Comparison of ENCODE assay signal across 3 cellular contexts in the genomic region with DNA sequence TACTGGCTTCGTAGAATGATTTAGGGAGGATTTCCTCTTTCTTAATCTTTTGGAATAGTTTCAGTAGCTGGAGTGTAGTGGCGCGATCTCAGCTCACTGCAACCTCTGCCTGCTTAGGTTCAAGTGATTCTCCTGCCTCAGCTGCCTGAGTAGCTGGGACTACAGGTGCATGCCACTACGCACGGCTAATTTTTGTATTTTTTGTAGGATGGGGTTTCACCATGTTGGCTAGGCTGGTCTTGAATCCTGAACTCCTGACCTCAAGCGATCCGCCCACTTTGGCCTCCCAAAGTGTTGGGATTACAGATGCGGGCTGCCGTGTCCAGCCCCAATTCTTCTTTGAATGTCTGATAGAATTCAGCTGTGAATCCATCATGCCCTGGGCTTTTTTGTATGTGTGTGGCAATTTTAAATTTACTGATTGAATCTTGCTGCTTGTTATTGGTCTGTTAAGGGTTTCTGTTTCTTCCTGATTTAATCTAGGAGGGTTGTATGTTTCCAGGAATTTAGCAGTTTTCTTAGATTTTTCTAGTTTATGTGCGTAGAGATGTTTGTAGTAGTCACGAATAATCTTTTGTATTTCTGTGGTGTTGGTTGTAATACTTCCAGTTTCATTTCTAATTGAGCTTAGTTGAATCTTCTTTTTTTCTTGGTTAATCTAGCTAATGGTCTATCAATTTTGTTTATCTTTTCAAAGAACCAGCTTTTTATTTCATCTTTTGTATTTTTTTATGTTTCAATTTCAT.
TF ChIP-seq lines count a peak whose summit lies in the region.

No MANE protein-coding gene starts in this region.

TF ChIP-seq in liver, 16 proteins besides CTCF, POLR2A, EP300 and RAD21:
- no peak for TF ChIP-seq HNF4A (conservative IDR thresholded peaks at IDR 0.05)
- TF ChIP-seq FOXA2 (IDR thresholded peaks at IDR 0.05): no peak
- TF ChIP-seq JUND (IDR thresholded peaks at IDR 0.05): no peak
- TF ChIP-seq, protein P1, sequence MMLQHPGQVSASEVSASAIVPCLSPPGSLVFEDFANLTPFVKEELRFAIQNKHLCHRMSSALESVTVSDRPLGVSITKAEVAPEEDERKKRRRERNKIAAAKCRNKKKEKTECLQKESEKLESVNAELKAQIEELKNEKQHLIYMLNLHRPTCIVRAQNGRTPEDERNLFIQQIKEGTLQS (IDR thresholded peaks at IDR 0.05): no peak
- peak; percentile 53 for TF ChIP-seq NR2F2 (IDR thresholded peaks at IDR 0.05)

TF ChIP-seq in HepG2, 621 proteins besides CTCF, POLR2A, EP300 and RAD21:
- no peak for TF ChIP-seq GTF3A (CRISPR knock-in tag; conservative IDR thresholded peaks at IDR 0.05)
- no peak for TF ChIP-seq ZNF556 (CRISPR knock-in tag; IDR thresholded peaks at IDR 0.05; ENCODE audit: borderline replicate concordance)
- TF ChIP-seq NR2F1 (CRISPR knock-in tag; IDR thresholded peaks at IDR 0.05): no peak
- no peak for TF ChIP-seq NR2F6 (IDR thresholded peaks at IDR 0.05)
- TF ChIP-seq NR2F6 (CRISPR knock-in tag; IDR thresholded peaks at IDR 0.05): no peak
- TF ChIP-seq CCAR2 (optimal IDR thresholded peaks at IDR 0.05; ENCODE audit: low read depth, low read length): no peak
TF ChIP-seq in HepG2: peak in this region for 0.

TF ChIP-seq in endothelial cell of umbilical vein, 7 proteins besides CTCF, POLR2A, EP300 and RAD21:
- no peak for TF ChIP-seq JUN (IDR thresholded peaks at IDR 0.05; ENCODE audit: borderline replicate concordance, insufficient read depth, insufficient read length, low read depth)
- TF ChIP-seq POLR2AphosphoS5 (IDR thresholded peaks at IDR 0.05; ENCODE audit: insufficient read depth, low read depth, low read length): no peak
- TF ChIP-seq EZH2 (IDR thresholded peaks at IDR 0.05; ENCODE audit: borderline replicate concordance, low read depth, low read length, severe bottlenecking): no peak
- TF ChIP-seq FOS (IDR thresholded peaks at IDR 0.05; ENCODE audit: borderline replicate concordance, insufficient read depth, low read length): no peak
- TF ChIP-seq MYC (IDR thresholded peaks at IDR 0.05; ENCODE audit: low read depth, low read length): no peak
- no peak for TF ChIP-seq GATA2 (IDR thresholded peaks at IDR 0.05; ENCODE audit: insufficient read depth, insufficient read length, low read depth, low read length)
- TF ChIP-seq, protein P2, sequence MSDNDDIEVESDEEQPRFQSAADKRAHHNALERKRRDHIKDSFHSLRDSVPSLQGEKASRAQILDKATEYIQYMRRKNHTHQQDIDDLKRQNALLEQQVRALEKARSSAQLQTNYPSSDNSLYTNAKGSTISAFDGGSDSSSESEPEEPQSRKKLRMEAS (IDR thresholded peaks at IDR 0.05; ENCODE audit: insufficient read depth, insufficient read length): no peak
